11 cellular contexts compared by ENCODE assay signal in the genomic region with DNA sequence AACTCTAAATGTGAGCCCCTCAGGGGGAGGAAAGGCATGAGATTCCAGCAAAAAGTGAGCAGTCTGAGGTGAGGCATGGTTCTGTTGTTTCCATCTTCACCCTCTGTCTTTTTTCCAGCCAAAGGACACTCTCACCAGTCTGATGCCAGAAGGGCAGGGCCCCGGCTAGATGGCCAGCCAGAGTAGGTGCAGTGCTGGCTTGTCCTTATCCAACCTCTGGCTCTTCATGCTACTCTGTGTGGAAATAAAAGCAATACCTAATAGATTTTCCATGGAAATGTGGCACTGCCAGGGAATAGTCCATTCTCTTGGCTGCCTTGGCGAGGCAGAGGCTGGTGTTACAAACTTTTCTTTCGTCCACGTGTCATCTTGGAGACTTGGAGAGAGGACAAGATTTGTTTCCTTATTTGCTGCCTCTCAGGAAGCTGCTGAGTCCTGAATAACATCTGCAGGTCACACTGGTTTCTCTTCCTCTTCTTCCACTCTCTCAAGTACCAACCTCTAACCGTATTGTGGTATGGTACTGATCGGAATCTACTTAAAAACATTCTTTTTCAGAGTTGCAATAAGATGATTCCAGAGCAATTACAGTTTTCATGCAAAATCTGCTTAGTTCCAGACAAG. TPM values are rescaled to one million over a fixed set of nuclear protein-coding genes. Genes with fewer than 3 reads are reported as not detected.
DNase-seq lines count a peak whose midpoint lies in the region; ATAC-seq and TF ChIP-seq lines count a peak whose summit lies in the region.
"Had no signal": no experiment of that assay in that cellular context is flagged by ENCODE, and none has a peak within 500 bp of the region (broad histone marks: within the 10 kb centered on the region; RNA-seq: fewer than 3 reads in every experiment).

No MANE protein-coding gene starts in this region.

- no peaks in the 10 kb centered on the region for H3K9me3 ChIP-seq in BE2C
- H3K9me3 ChIP-seq: testis had no signal

- no peak overlapping the region for H3K4me3 ChIP-seq in BE2C (ENCODE audit: low read depth, low read length)
- H3K4me3 ChIP-seq: skin epidermis, testis had no signal

- peak; percentile 68 to 69 for DNase-seq in Kasumi-1 (lab: John Stamatoyannopoulos, UW)
- no peak for DNase-seq in left lobe of liver (ENCODE audit: low spot score)
- no peak for DNase-seq in stimulated activated CD8-positive, alpha-beta memory T cell treated with anti-CD3 and anti-CD28 coated beads, Interleukin-4, amount 100 ng/mL, for 48 hours
- no peak for DNase-seq in BE2C
- no peak for DNase-seq in SW480 (ENCODE audit: low spot score)
- no peak for DNase-seq in OCI-M2 (lab: John Stamatoyannopoulos, UW; ENCODE audit: unreplicated experiment)
- DNase-seq: DMS79 treated with DMSO at 0.1 percent for 48 hours, testis had no signal

- H3K4me1 ChIP-seq in BE2C = peaks cover 2% of the 10 kb centered on the region; the same call in 1 of the 2 replicates

- ATAC-seq in GM18511 (IDR thresholded peaks at IDR 0.05; ENCODE audit: unreplicated experiment) = peak; percentile 88
- peak; percentile 89 for ATAC-seq in GM21786 (IDR thresholded peaks at IDR 0.05; ENCODE audit: unreplicated experiment)
- ATAC-seq in left lobe of liver = peak; percentile 26

- TF ChIP-seq CTCF in BE2C (IDR thresholded peaks at IDR 0.05; ENCODE audit: low read depth, low read length) = no peak

- H3K27me3 ChIP-seq in BE2C = no peaks in the 10 kb centered on the region
- H3K27me3 ChIP-seq: testis had no signal

- no peaks in the 10 kb centered on the region for H3K36me3 ChIP-seq in BE2C

RNA-seq across cellular contexts. Expression of a gene that starts 17.1 kb away (rescaled TPM):
- total RNA-seq in left lobe of liver = 0.45 TPM
- polyA plus RNA-seq in BE2C (2012; ENCODE audit: insufficient read depth, insufficient read length, low read depth) = 1.7 TPM

RNA-seq across cellular contexts. Expression of a gene that starts 24.9 kb away (rescaled TPM):
- total RNA-seq in left lobe of liver = not detected
- polyA plus RNA-seq in BE2C (2012; ENCODE audit: insufficient read depth, insufficient read length, low read depth) = not detected
- total RNA-seq: testis had no signal

RNA-seq across cellular contexts. Expression of a gene that starts 31.0 kb away (rescaled TPM):
- total RNA-seq in left lobe of liver = 150 TPM
- polyA plus RNA-seq in BE2C (2012; ENCODE audit: insufficient read depth, insufficient read length, low read depth) = 47.5 TPM

RNA-seq across cellular contexts. Expression of a gene that starts 32.5 kb away (rescaled TPM):
- 58.2 TPM for total RNA-seq in left lobe of liver
- 130 TPM for polyA plus RNA-seq in BE2C (2012; ENCODE audit: insufficient read depth, insufficient read length, low read depth)

RNA-seq across cellular contexts. Expression of a gene that starts 32.6 kb away (rescaled TPM):
- 7.0 TPM for total RNA-seq in left lobe of liver
- 24.4 TPM for polyA plus RNA-seq in BE2C (2012; ENCODE audit: insufficient read depth, insufficient read length, low read depth)

Comparison
In these comparisons a context has a peak if more than half of its experiments do, and no peak if none do; other contexts are left out.
1. ATAC-seq: peak in every context shown above with its lines; median percentile 89 in GM21786; 88 in GM18511; 26 in left lobe of liver.
2. DNase-seq: peak in Kasumi-1 (2 of 2); none in left lobe of liver (single experiment), stimulated activated CD8-positive, alpha-beta memory T cell treated with anti-CD3 and anti-CD28 coated beads, Interleukin-4, amount 100 ng/mL, for 48 hours (single experiment), BE2C (single experiment), SW480 (single experiment) and OCI-M2 (single experiment).